10 cellular contexts compared by ENCODE assay signal in the genomic region with DNA sequence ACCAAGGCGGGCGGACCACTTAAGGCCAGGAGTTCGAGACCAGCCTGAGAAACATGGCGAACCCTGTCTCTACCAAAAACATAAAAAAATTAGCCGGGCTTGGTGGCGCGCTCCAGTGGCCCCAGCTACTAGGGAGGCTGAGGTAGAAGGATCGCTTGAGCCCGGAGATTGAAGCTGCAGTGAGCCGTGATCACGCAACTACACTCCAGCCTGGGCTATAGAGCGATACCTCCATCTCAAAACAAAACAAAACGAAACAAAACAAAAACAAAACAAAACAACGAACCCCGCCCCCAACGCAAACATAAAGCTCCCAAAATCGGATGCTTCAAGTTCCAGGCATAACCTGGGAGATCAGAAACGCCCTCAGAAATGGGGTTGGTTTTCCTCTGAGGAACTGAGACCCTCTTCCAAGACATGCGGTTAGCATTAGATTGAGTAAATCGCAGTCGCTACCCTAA. TPM values are rescaled to one million over a fixed set of nuclear protein-coding genes. Genes with fewer than 3 reads are reported as not detected.
A peak's percentile ranks its signal among the peaks of the same experiment; 100 is the strongest.
DNase-seq lines count a peak whose midpoint lies in the region; ATAC-seq and TF ChIP-seq lines count a peak whose summit lies in the region.
"Had no signal": no experiment of that assay in that cellular context is flagged by ENCODE, and none has a peak within 500 bp of the region (broad histone marks: within the 10 kb centered on the region; RNA-seq: fewer than 3 reads in every experiment).

No MANE protein-coding gene starts in this region.

- DNase-seq in activated T-cell treated with anti-CD3 and anti-CD28 coated beads, Interleukin-2, amount 50 U/mL, for 72 hours: no peak
- no peak for DNase-seq in activated T-cell treated with anti-CD3 and anti-CD28 coated beads, Interleukin-2, amount 50 U/mL, for 48 hours
- DNase-seq in astrocyte of the cerebellum (ENCODE audit: low read depth): no peak
- peak in 1 of 3 donors; percentile 33 for DNase-seq in right lobe of liver
- DNase-seq in thyroid gland: no peak
- no peak for DNase-seq in HEK293T (ENCODE audit: extremely low spot score)
- no peak for DNase-seq in islet precursor cell
- DNase-seq in iPS-NIHi11 (ENCODE audit: low spot score): no peak

- no peaks in the 10 kb centered on the region for H3K36me3 ChIP-seq in right lobe of liver
- no peaks in the 10 kb centered on the region for H3K36me3 ChIP-seq in thyroid gland

- in situ Hi-C loops in astrocyte of the cerebellum (cut with HindIII; ENCODE audit: low sequenced_read_pairs): no loop called here

- H3K4me1 Mint-ChIP-seq in activated T-cell treated with anti-CD3 and anti-CD28 coated beads, Interleukin-2, amount 50 U/mL, for 72 hours (ENCODE audit: low read depth): peaks cover 37% of the 10 kb centered on the region

- peak overlapping the region; percentile 48 to 86 (median 81) for H3K27ac ChIP-seq in right lobe of liver
- H3K27ac ChIP-seq in thyroid gland: peak overlapping the region; percentile 64 to 90 (median 73)

- peak overlapping the region; percentile 99 for H3K4me3 Mint-ChIP-seq in activated T-cell treated with anti-CD3 and anti-CD28 coated beads, Interleukin-2, amount 50 U/mL, for 72 hours

- CTCF ChIA-PET in HEK293T (lab: Yijun Ruan, JAX): interaction anchor here (0.9 to 1.4 kb wide), 2 partner anchors 10 to 56 kb away, joined by 3 to 14 read pairs; no protein-coding TSS in a partner anchor

- H3K27me3 Mint-ChIP-seq in activated T-cell treated with anti-CD3 and anti-CD28 coated beads, Interleukin-2, amount 50 U/mL, for 72 hours (ENCODE audit: low read depth): no peaks in the 10 kb centered on the region

- H3K9me3 ChIP-seq in right lobe of liver (no peaks in the 10 kb centered on the region), thyroid gland (no peaks in the 10 kb centered on the region)

- H3K36me3 Mint-ChIP-seq in activated T-cell treated with anti-CD3 and anti-CD28 coated beads, Interleukin-2, amount 50 U/mL, for 72 hours (ENCODE audit: insufficient read depth in 2 of 2): peaks cover 0 to 3% of the 10 kb centered on the region in 2 donors

- no peaks in the 10 kb centered on the region for H3K9me3 Mint-ChIP-seq in activated T-cell treated with anti-CD3 and anti-CD28 coated beads, Interleukin-2, amount 50 U/mL, for 72 hours

- H3K4me1 ChIP-seq in right lobe of liver (peaks cover 0 to 10% (median 0%) of the 10 kb centered on the region in 4 donors), thyroid gland (peaks cover 7 to 12% of the 10 kb centered on the region in 2 donors)

- 70% methylated on average over 16 of the region's 21 CpGs for WGBS in right lobe of liver (ENCODE audit: insufficient coverage, low coverage, low lambda C conversion rate, missing lambda C conversion rate)
- WGBS in thyroid gland, 2 donors: 60 to 68% methylated on average over 20 to 21 of the region's 21 CpGs

- no peak for ATAC-seq in activated T-cell treated with anti-CD3 and anti-CD28 coated beads, Interleukin-2, amount 50 U/mL, for 72 hours (replicated peaks in 1 of 2)
- ATAC-seq in right lobe of liver: no peak

- H3K4me3 ChIP-seq in astrocyte of the cerebellum (ENCODE audit: low read depth, low read length) (peak overlapping the region; percentile 74), right lobe of liver (peak overlapping the region; percentile 72 to 74 (median 72)), thyroid gland (replicated peaks in 1 of 3) (peak overlapping the region; percentile 39 to 59 (median 52))

- TF ChIP-seq CTCF in astrocyte of the cerebellum (IDR thresholded peaks at IDR 0.05; ENCODE audit: low read depth, low read length, missing control alignments): no peak
- TF ChIP-seq CTCF in right lobe of liver (IDR thresholded peaks at IDR 0.05): no peak
- TF ChIP-seq CTCF in thyroid gland (IDR thresholded peaks at IDR 0.05): no peak

- POLR2A ChIA-PET in HEK293T (lab: Yijun Ruan, JAX): no interaction called here

- TF ChIP-seq POLR2A in right lobe of liver (IDR thresholded peaks at IDR 0.05): no peak
- TF ChIP-seq POLR2A in thyroid gland (IDR thresholded peaks at IDR 0.05): no peak

- intact Hi-C loops in right lobe of liver (cut with DNase I): no loop called here
- intact Hi-C loops in thyroid gland (cut with DNase I): no loop called here

- peak overlapping the region; percentile 89 for H3K27ac Mint-ChIP-seq in activated T-cell treated with anti-CD3 and anti-CD28 coated beads, Interleukin-2, amount 50 U/mL, for 72 hours

- H3K27me3 ChIP-seq in right lobe of liver (no peaks in the 10 kb centered on the region), thyroid gland (no peaks in the 10 kb centered on the region)

TF ChIP-seq in HEK293T, 16 proteins besides CTCF, POLR2A, EP300 and RAD21:
- TF ChIP-seq BHLHE40 (IDR thresholded peaks at IDR 0.05; ENCODE audit: borderline replicate concordance): no peak

RNA-seq across cellular contexts. Expression of a gene that starts 0.6 kb away (rescaled TPM):
- 1 to 10 TPM; 4.6 to 6.3 TPM for total RNA-seq in activated T-cell treated with anti-CD3 and anti-CD28 coated beads, Interleukin-2, amount 50 U/mL, for 72 hours
- 1 to 10 TPM; 3.3 to 9.0 (median 6.1) TPM for total RNA-seq in right lobe of liver
- total RNA-seq in thyroid gland: 10 to 100 TPM; 13.0 to 24.5 (median 14.1) TPM

RNA-seq across cellular contexts. Expression of a gene that starts 0.9 kb away (rescaled TPM):
- 100 to 1,000 TPM; 156 to 163 TPM for total RNA-seq in activated T-cell treated with anti-CD3 and anti-CD28 coated beads, Interleukin-2, amount 50 U/mL, for 72 hours
- total RNA-seq in right lobe of liver (10 to 100 TPM; 47.3 to 62.5 (median 54.5) TPM), thyroid gland (100 to 1,000 TPM; 259 to 342 (median 280) TPM)

RNA-seq across cellular contexts. Expression of a gene that starts 21.9 kb away (rescaled TPM):
- total RNA-seq in activated T-cell treated with anti-CD3 and anti-CD28 coated beads, Interleukin-2, amount 50 U/mL, for 72 hours: 10 to 100 TPM; 43.7 to 49.9 TPM
- total RNA-seq in right lobe of liver (10 to 100 TPM; 30.3 to 92.2 (median 38.7) TPM), thyroid gland (100 to 1,000 TPM; 127 to 204 (median 182) TPM)

RNA-seq across cellular contexts. Expression of a gene that starts 24.5 kb away (rescaled TPM):
- total RNA-seq in activated T-cell treated with anti-CD3 and anti-CD28 coated beads, Interleukin-2, amount 50 U/mL, for 72 hours: not detected
- total RNA-seq in right lobe of liver (under 1 TPM in 2 of 6 experiments, not detected in 4; 0.17 to 0.29 TPM), thyroid gland (not detected)
- total RNA-seq: Daoy, M059J had no signal

RNA-seq across cellular contexts. Expression of a gene that starts 31.3 kb away (rescaled TPM):
- 10 to 100 TPM; 63.8 to 79.8 TPM for total RNA-seq in activated T-cell treated with anti-CD3 and anti-CD28 coated beads, Interleukin-2, amount 50 U/mL, for 72 hours
- total RNA-seq in right lobe of liver (10 to 100 TPM; 11.8 to 17.0 (median 14.2) TPM), thyroid gland (10 to 100 TPM; 21.5 to 49.6 (median 39.7) TPM)
